Comparison of ENCODE assay signal across 8 cellular contexts in genomic region chr5:149581931-149582768, GRCh38. TPM values are rescaled to one million over a fixed set of nuclear protein-coding genes. Genes with fewer than 3 reads are reported as not detected.
DNase-seq lines count a peak whose midpoint lies in the region; ATAC-seq and TF ChIP-seq lines count a peak whose summit lies in the region.

No MANE protein-coding gene starts in this region.

- H3K27ac ChIP-seq in tibial nerve = peak overlapping the region; percentile 77 to 94 (median 84)

- no peak for TF ChIP-seq CTCF in BE2C (IDR thresholded peaks at IDR 0.05; ENCODE audit: low read depth, low read length)
- TF ChIP-seq CTCF in tibial nerve (IDR thresholded peaks at IDR 0.05) = no peak

- H3K27me3 ChIP-seq in BE2C (no peaks in the 10 kb centered on the region), tibial nerve (no peaks in the 10 kb centered on the region)

- peak overlapping the region; percentile 66 for H3K4me3 ChIP-seq in BE2C (ENCODE audit: low read depth, low read length)
- H3K4me3 ChIP-seq in tibial nerve = peak overlapping the region; percentile 50 to 71 (median 52)

- DNase-seq in BE2C (no peak), NCI-H1092 treated with DMSO at 0.1 percent for 48 hours (lab: John Stamatoyannopoulos, UW) (peak; percentile 46), dermis microvascular lymphatic vessel endothelial cell (ENCODE audit: low read depth in 2 of 2) (peak; percentile 87 to 93), medulla oblongata (ENCODE audit: extremely low spot score) (peak; percentile 52), tibial nerve (ENCODE audit: low spot score in 2 of 2) (no peak), cerebellar nuclear complex (lab: John Stamatoyannopoulos, UW) (no peak)

- 14 to 16% methylated on average over 9 of the region's 9 CpGs for WGBS in tibial nerve, 2 donors

- peaks cover 7% of the 10 kb centered on the region for H3K4me1 ChIP-seq in BE2C
- H3K4me1 ChIP-seq in tibial nerve = peaks cover 4 to 50% (median 24%) of the 10 kb centered on the region in 4 donors

- TF ChIP-seq POLR2A in tibial nerve (IDR thresholded peaks at IDR 0.05) = no peak

- H3K36me3 ChIP-seq in BE2C (no peaks in the 10 kb centered on the region), tibial nerve (no peaks in the 10 kb centered on the region)

- H3K9me3 ChIP-seq in BE2C (no peaks in the 10 kb centered on the region), tibial nerve (no peaks in the 10 kb centered on the region)

- no peak for TF ChIP-seq EP300 in tibial nerve (IDR thresholded peaks at IDR 0.05)

- ATAC-seq in HG02759 (IDR thresholded peaks at IDR 0.05; ENCODE audit: unreplicated experiment) (no peak), GM19463 (IDR thresholded peaks at IDR 0.05; ENCODE audit: unreplicated experiment) (no peak)

RNA-seq across cellular contexts. Expression of gene ARHGEF37, which starts 0.9 kb away (rescaled TPM):
- polyA plus RNA-seq in BE2C (2012; ENCODE audit: insufficient read depth, insufficient read length, low read depth) = 0.23 TPM
- total RNA-seq in dermis microvascular lymphatic vessel endothelial cell = 8.3 and 20.6 TPM in 2 replicates
- 10 to 100 TPM; 28.8 to 73.7 (median 62.7) TPM for total RNA-seq in tibial nerve

RNA-seq across cellular contexts. Expression of gene CSNK1A1, which starts 30.9 kb away (rescaled TPM):
- polyA plus RNA-seq in BE2C (2012; ENCODE audit: insufficient read depth, insufficient read length, low read depth) = 208 TPM
- total RNA-seq in dermis microvascular lymphatic vessel endothelial cell = 302 and 317 TPM in 2 replicates
- 100 to 1,000 TPM; 146 to 200 (median 166) TPM for total RNA-seq in tibial nerve

Comparison
In these comparisons a context has a peak if more than half of its experiments do, and no peak if none do; other contexts are left out.
1. DNase-seq: peak in NCI-H1092 treated with DMSO at 0.1 percent for 48 hours (single experiment), dermis microvascular lymphatic vessel endothelial cell (2 of 2) and medulla oblongata (single experiment); none in BE2C (single experiment), tibial nerve (0 of 2) and cerebellar nuclear complex (0 of 2).